In the genomic region with DNA sequence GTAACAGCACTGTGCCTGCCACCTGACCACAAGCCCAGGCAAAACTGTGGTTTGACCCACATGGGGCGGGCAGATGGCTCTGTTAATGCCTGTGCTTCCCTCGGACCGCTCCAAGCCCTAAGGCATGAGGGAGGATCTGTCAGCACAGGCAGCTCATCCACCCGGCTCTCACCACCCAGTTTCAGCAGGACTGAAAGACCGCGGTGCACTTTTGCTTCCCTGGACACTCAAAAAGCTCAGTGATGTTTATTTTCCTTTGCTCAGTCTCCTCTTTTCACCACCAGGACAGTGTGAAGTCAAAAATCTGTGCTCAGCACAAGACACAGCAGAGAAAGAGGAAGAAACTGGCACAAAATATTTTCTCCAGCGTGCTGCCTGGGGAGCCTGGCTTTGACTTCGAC, we compare ENCODE assay signal across 1 cellular context.
TF ChIP-seq lines count a peak whose summit lies in the region.

No MANE protein-coding gene starts in this region.

TF ChIP-seq in K562, 482 proteins besides CTCF, POLR2A, EP300 and RAD21 (continued from another document):
- TF ChIP-seq, protein P1, sequence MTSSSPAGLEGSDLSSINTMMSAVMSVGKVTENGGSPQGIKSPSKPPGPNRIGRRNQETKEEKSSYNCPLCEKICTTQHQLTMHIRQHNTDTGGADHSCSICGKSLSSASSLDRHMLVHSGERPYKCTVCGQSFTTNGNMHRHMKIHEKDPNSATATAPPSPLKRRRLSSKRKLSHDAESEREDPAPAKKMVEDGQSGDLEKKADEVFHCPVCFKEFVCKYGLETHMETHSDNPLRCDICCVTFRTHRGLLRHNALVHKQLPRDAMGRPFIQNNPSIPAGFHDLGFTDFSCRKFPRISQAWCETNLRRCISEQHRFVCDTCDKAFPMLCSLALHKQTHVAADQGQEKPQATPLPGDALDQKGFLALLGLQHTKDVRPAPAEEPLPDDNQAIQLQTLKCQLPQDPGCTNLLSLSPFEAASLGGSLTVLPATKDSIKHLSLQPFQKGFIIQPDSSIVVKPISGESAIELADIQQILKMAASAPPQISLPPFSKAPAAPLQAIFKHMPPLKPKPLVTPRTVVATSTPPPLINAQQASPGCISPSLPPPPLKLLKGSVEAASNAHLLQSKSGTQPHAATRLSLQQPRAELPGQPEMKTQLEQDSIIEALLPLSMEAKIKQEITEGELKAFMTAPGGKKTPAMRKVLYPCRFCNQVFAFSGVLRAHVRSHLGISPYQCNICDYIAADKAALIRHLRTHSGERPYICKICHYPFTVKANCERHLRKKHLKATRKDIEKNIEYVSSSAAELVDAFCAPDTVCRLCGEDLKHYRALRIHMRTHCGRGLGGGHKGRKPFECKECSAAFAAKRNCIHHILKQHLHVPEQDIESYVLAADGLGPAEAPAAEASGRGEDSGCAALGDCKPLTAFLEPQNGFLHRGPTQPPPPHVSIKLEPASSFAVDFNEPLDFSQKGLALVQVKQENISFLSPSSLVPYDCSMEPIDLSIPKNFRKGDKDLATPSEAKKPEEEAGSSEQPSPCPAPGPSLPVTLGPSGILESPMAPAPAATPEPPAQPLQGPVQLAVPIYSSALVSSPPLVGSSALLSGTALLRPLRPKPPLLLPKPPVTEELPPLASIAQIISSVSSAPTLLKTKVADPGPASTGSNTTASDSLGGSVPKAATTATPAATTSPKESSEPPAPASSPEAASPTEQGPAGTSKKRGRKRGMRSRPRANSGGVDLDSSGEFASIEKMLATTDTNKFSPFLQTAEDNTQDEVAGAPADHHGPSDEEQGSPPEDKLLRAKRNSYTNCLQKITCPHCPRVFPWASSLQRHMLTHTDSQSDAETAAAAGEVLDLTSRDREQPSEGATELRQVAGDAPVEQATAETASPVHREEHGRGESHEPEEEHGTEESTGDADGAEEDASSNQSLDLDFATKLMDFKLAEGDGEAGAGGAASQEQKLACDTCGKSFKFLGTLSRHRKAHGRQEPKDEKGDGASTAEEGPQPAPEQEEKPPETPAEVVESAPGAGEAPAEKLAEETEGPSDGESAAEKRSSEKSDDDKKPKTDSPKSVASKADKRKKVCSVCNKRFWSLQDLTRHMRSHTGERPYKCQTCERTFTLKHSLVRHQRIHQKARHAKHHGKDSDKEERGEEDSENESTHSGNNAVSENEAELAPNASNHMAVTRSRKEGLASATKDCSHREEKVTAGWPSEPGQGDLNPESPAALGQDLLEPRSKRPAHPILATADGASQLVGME (CRISPR knock-in tag; IDR thresholded peaks at IDR 0.05), result no peak
- TF ChIP-seq DDX20 (tag; IDR thresholded peaks at IDR 0.05; ENCODE audit: low read depth) (no peak), SP2 (IDR thresholded peaks at IDR 0.05; ENCODE audit: extremely low read depth, low read depth, low read length, poor library complexity, severe bottlenecking) (no peak), ZKSCAN3 (CRISPR knock-in tag; IDR thresholded peaks at IDR 0.05) (no peak), EP400 (IDR thresholded peaks at IDR 0.05) (no peak), NR2C2 (CRISPR knock-in tag; IDR thresholded peaks at IDR 0.05) (no peak), NR2C2 (tag; IDR thresholded peaks at IDR 0.05) (no peak), CBX2 (IDR thresholded peaks at IDR 0.05; ENCODE audit: insufficient read depth, low read length, poor library complexity, severe bottlenecking) (no peak)
- TF ChIP-seq, protein P2, sequence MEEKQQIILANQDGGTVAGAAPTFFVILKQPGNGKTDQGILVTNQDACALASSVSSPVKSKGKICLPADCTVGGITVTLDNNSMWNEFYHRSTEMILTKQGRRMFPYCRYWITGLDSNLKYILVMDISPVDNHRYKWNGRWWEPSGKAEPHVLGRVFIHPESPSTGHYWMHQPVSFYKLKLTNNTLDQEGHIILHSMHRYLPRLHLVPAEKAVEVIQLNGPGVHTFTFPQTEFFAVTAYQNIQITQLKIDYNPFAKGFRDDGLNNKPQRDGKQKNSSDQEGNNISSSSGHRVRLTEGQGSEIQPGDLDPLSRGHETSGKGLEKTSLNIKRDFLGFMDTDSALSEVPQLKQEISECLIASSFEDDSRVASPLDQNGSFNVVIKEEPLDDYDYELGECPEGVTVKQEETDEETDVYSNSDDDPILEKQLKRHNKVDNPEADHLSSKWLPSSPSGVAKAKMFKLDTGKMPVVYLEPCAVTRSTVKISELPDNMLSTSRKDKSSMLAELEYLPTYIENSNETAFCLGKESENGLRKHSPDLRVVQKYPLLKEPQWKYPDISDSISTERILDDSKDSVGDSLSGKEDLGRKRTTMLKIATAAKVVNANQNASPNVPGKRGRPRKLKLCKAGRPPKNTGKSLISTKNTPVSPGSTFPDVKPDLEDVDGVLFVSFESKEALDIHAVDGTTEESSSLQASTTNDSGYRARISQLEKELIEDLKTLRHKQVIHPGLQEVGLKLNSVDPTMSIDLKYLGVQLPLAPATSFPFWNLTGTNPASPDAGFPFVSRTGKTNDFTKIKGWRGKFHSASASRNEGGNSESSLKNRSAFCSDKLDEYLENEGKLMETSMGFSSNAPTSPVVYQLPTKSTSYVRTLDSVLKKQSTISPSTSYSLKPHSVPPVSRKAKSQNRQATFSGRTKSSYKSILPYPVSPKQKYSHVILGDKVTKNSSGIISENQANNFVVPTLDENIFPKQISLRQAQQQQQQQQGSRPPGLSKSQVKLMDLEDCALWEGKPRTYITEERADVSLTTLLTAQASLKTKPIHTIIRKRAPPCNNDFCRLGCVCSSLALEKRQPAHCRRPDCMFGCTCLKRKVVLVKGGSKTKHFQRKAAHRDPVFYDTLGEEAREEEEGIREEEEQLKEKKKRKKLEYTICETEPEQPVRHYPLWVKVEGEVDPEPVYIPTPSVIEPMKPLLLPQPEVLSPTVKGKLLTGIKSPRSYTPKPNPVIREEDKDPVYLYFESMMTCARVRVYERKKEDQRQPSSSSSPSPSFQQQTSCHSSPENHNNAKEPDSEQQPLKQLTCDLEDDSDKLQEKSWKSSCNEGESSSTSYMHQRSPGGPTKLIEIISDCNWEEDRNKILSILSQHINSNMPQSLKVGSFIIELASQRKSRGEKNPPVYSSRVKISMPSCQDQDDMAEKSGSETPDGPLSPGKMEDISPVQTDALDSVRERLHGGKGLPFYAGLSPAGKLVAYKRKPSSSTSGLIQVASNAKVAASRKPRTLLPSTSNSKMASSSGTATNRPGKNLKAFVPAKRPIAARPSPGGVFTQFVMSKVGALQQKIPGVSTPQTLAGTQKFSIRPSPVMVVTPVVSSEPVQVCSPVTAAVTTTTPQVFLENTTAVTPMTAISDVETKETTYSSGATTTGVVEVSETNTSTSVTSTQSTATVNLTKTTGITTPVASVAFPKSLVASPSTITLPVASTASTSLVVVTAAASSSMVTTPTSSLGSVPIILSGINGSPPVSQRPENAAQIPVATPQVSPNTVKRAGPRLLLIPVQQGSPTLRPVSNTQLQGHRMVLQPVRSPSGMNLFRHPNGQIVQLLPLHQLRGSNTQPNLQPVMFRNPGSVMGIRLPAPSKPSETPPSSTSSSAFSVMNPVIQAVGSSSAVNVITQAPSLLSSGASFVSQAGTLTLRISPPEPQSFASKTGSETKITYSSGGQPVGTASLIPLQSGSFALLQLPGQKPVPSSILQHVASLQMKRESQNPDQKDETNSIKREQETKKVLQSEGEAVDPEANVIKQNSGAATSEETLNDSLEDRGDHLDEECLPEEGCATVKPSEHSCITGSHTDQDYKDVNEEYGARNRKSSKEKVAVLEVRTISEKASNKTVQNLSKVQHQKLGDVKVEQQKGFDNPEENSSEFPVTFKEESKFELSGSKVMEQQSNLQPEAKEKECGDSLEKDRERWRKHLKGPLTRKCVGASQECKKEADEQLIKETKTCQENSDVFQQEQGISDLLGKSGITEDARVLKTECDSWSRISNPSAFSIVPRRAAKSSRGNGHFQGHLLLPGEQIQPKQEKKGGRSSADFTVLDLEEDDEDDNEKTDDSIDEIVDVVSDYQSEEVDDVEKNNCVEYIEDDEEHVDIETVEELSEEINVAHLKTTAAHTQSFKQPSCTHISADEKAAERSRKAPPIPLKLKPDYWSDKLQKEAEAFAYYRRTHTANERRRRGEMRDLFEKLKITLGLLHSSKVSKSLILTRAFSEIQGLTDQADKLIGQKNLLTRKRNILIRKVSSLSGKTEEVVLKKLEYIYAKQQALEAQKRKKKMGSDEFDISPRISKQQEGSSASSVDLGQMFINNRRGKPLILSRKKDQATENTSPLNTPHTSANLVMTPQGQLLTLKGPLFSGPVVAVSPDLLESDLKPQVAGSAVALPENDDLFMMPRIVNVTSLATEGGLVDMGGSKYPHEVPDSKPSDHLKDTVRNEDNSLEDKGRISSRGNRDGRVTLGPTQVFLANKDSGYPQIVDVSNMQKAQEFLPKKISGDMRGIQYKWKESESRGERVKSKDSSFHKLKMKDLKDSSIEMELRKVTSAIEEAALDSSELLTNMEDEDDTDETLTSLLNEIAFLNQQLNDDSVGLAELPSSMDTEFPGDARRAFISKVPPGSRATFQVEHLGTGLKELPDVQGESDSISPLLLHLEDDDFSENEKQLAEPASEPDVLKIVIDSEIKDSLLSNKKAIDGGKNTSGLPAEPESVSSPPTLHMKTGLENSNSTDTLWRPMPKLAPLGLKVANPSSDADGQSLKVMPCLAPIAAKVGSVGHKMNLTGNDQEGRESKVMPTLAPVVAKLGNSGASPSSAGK (IDR thresholded peaks at IDR 0.05), result no peak
- TF ChIP-seq, protein P3, sequence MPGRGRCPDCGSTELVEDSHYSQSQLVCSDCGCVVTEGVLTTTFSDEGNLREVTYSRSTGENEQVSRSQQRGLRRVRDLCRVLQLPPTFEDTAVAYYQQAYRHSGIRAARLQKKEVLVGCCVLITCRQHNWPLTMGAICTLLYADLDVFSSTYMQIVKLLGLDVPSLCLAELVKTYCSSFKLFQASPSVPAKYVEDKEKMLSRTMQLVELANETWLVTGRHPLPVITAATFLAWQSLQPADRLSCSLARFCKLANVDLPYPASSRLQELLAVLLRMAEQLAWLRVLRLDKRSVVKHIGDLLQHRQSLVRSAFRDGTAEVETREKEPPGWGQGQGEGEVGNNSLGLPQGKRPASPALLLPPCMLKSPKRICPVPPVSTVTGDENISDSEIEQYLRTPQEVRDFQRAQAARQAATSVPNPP (IDR thresholded peaks at IDR 0.05; ENCODE audit: borderline replicate concordance, insufficient read depth, insufficient read length), result no peak
TF ChIP-seq in K562: peak in this region for 0.
